In the genomic region with DNA sequence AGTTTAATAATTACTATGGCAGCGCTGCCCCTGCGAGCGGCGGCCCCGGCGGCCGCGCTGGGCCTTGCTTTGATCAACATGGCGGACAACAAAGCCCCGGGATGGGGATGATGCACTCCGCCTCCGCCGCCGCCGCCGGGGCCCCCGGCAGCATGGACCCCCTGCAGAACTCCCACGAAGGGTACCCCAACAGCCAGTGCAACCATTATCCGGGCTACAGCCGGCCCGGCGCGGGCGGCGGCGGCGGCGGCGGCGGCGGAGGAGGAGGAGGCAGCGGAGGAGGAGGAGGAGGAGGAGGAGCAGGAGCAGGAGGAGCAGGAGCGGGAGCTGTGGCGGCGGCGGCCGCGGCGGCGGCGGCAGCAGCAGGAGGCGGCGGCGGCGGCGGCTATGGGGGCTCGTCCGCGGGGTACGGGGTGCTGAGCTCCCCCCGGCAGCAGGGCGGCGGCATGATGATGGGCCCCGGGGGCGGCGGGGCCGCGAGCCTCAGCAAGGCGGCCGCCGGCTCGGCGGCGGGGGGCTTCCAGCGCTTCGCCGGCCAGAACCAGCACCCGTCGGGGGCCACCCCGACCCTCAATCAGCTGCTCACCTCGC, we compare ENCODE assay signal across 1 cellular context.
A peak's percentile ranks its signal among the peaks of the same experiment; 100 is the strongest.
TF ChIP-seq lines count a peak whose summit lies in the region.

No MANE protein-coding gene starts in this region.

TF ChIP-seq in GM12878, 131 proteins besides CTCF, POLR2A, EP300 and RAD21 (continued from another document):
- TF ChIP-seq POLR2AphosphoS5 (IDR thresholded peaks at IDR 0.05; ENCODE audit: low read length) (peak; percentile 35; the same call in 1 of the 2 replicates), DPF2 (IDR thresholded peaks at IDR 0.05) (peak; percentile 7; the same call in 1 of the 2 replicates), IKZF1 (conservative IDR thresholded peaks at IDR 0.05) (peak; percentile 9; the same call in 1 of the 2 replicates), ZNF24 (IDR thresholded peaks at IDR 0.05) (no peak), MTA2 (IDR thresholded peaks at IDR 0.05; ENCODE audit: low read depth) (no peak), RAD51 (IDR thresholded peaks at IDR 0.05) (no peak), YY1 (IDR thresholded peaks at IDR 0.05; ENCODE audit: low read depth, low read length) (peak; percentile 89), ZNF622 (IDR thresholded peaks at IDR 0.05) (no peak), CBX3 (IDR thresholded peaks at IDR 0.05; ENCODE audit: borderline replicate concordance, low read depth) (no peak), CEBPB (IDR thresholded peaks at IDR 0.05; ENCODE audit: borderline replicate concordance in 1 of 2, low read depth in 2 of 2, low read length in 2 of 2) (no peak), GATAD2B (conservative IDR thresholded peaks at IDR 0.05; ENCODE audit: low read depth) (0 out of 2 replicates have a peak, but pooled peaks have one; percentile 42), CHD1 (IDR thresholded peaks at IDR 0.05; ENCODE audit: low read depth, low read length) (no peak), MEF2A (IDR thresholded peaks at IDR 0.05; ENCODE audit: insufficient read depth, low read depth, low read length) (no peak), MTA3 (IDR thresholded peaks at IDR 0.05; ENCODE audit: borderline replicate concordance, low read length) (no peak), ATF7 (IDR thresholded peaks at IDR 0.05; ENCODE audit: low read depth) (no peak), SREBF1 (IDR thresholded peaks at IDR 0.05; ENCODE audit: low read length) (no peak), SMAD1 (IDR thresholded peaks at IDR 0.05; ENCODE audit: low read depth, partially characterized antibody) (no peak), NR2C1 (IDR thresholded peaks at IDR 0.05) (no peak), BCL11A (IDR thresholded peaks at IDR 0.05; ENCODE audit: low read depth, low read length) (no peak), NFXL1 (IDR thresholded peaks at IDR 0.05; ENCODE audit: borderline replicate concordance) (peak; percentile 99), EGR1 (IDR thresholded peaks at IDR 0.05; ENCODE audit: borderline replicate concordance in 1 of 2, low read depth in 2 of 2, low read length in 2 of 2) (peak in 1 of 2 experiments; percentile 7; a peak in 1 of 3 replicates), JUND (IDR thresholded peaks at IDR 0.05; ENCODE audit: low read depth, low read length) (no peak)
- TF ChIP-seq, protein P1, sequence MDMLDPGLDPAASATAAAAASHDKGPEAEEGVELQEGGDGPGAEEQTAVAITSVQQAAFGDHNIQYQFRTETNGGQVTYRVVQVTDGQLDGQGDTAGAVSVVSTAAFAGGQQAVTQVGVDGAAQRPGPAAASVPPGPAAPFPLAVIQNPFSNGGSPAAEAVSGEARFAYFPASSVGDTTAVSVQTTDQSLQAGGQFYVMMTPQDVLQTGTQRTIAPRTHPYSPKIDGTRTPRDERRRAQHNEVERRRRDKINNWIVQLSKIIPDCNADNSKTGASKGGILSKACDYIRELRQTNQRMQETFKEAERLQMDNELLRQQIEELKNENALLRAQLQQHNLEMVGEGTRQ (IDR thresholded peaks at IDR 0.05; ENCODE audit: borderline replicate concordance, low read depth, low read length): no peak
- TF ChIP-seq, protein P2, sequence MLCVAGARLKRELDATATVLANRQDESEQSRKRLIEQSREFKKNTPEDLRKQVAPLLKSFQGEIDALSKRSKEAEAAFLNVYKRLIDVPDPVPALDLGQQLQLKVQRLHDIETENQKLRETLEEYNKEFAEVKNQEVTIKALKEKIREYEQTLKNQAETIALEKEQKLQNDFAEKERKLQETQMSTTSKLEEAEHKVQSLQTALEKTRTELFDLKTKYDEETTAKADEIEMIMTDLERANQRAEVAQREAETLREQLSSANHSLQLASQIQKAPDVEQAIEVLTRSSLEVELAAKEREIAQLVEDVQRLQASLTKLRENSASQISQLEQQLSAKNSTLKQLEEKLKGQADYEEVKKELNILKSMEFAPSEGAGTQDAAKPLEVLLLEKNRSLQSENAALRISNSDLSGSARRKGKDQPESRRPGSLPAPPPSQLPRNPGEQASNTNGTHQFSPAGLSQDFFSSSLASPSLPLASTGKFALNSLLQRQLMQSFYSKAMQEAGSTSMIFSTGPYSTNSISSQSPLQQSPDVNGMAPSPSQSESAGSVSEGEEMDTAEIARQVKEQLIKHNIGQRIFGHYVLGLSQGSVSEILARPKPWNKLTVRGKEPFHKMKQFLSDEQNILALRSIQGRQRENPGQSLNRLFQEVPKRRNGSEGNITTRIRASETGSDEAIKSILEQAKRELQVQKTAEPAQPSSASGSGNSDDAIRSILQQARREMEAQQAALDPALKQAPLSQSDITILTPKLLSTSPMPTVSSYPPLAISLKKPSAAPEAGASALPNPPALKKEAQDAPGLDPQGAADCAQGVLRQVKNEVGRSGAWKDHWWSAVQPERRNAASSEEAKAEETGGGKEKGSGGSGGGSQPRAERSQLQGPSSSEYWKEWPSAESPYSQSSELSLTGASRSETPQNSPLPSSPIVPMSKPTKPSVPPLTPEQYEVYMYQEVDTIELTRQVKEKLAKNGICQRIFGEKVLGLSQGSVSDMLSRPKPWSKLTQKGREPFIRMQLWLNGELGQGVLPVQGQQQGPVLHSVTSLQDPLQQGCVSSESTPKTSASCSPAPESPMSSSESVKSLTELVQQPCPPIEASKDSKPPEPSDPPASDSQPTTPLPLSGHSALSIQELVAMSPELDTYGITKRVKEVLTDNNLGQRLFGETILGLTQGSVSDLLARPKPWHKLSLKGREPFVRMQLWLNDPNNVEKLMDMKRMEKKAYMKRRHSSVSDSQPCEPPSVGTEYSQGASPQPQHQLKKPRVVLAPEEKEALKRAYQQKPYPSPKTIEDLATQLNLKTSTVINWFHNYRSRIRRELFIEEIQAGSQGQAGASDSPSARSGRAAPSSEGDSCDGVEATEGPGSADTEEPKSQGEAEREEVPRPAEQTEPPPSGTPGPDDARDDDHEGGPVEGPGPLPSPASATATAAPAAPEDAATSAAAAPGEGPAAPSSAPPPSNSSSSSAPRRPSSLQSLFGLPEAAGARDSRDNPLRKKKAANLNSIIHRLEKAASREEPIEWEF (IDR thresholded peaks at IDR 0.05; ENCODE audit: insufficient replicate concordance, low read depth, low read length): no peak
- TF ChIP-seq, protein P3, sequence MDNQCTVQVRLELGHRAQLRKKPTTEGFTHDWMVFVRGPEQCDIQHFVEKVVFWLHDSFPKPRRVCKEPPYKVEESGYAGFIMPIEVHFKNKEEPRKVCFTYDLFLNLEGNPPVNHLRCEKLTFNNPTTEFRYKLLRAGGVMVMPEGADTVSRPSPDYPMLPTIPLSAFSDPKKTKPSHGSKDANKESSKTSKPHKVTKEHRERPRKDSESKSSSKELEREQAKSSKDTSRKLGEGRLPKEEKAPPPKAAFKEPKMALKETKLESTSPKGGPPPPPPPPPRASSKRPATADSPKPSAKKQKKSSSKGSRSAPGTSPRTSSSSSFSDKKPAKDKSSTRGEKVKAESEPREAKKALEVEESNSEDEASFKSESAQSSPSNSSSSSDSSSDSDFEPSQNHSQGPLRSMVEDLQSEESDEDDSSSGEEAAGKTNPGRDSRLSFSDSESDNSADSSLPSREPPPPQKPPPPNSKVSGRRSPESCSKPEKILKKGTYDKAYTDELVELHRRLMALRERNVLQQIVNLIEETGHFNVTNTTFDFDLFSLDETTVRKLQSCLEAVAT (IDR thresholded peaks at IDR 0.05): no peak
- TF ChIP-seq, protein P4, sequence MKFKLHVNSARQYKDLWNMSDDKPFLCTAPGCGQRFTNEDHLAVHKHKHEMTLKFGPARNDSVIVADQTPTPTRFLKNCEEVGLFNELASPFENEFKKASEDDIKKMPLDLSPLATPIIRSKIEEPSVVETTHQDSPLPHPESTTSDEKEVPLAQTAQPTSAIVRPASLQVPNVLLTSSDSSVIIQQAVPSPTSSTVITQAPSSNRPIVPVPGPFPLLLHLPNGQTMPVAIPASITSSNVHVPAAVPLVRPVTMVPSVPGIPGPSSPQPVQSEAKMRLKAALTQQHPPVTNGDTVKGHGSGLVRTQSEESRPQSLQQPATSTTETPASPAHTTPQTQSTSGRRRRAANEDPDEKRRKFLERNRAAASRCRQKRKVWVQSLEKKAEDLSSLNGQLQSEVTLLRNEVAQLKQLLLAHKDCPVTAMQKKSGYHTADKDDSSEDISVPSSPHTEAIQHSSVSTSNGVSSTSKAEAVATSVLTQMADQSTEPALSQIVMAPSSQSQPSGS (IDR thresholded peaks at IDR 0.05; ENCODE audit: low read length): no peak
- TF ChIP-seq, protein P5, sequence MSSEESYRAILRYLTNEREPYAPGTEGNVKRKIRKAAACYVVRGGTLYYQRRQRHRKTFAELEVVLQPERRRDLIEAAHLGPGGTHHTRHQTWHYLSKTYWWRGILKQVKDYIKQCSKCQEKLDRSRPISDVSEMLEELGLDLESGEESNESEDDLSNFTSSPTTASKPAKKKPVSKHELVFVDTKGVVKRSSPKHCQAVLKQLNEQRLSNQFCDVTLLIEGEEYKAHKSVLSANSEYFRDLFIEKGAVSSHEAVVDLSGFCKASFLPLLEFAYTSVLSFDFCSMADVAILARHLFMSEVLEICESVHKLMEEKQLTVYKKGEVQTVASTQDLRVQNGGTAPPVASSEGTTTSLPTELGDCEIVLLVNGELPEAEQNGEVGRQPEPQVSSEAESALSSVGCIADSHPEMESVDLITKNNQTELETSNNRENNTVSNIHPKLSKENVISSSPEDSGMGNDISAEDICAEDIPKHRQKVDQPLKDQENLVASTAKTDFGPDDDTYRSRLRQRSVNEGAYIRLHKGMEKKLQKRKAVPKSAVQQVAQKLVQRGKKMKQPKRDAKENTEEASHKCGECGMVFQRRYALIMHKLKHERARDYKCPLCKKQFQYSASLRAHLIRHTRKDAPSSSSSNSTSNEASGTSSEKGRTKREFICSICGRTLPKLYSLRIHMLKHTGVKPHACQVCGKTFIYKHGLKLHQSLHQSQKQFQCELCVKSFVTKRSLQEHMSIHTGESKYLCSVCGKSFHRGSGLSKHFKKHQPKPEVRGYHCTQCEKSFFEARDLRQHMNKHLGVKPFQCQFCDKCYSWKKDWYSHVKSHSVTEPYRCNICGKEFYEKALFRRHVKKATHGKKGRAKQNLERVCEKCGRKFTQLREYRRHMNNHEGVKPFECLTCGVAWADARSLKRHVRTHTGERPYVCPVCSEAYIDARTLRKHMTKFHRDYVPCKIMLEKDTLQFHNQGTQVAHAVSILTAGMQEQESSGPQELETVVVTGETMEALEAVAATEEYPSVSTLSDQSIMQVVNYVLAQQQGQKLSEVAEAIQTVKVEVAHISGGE (CRISPR knock-in tag; IDR thresholded peaks at IDR 0.05): no peak
- TF ChIP-seq, protein P6, sequence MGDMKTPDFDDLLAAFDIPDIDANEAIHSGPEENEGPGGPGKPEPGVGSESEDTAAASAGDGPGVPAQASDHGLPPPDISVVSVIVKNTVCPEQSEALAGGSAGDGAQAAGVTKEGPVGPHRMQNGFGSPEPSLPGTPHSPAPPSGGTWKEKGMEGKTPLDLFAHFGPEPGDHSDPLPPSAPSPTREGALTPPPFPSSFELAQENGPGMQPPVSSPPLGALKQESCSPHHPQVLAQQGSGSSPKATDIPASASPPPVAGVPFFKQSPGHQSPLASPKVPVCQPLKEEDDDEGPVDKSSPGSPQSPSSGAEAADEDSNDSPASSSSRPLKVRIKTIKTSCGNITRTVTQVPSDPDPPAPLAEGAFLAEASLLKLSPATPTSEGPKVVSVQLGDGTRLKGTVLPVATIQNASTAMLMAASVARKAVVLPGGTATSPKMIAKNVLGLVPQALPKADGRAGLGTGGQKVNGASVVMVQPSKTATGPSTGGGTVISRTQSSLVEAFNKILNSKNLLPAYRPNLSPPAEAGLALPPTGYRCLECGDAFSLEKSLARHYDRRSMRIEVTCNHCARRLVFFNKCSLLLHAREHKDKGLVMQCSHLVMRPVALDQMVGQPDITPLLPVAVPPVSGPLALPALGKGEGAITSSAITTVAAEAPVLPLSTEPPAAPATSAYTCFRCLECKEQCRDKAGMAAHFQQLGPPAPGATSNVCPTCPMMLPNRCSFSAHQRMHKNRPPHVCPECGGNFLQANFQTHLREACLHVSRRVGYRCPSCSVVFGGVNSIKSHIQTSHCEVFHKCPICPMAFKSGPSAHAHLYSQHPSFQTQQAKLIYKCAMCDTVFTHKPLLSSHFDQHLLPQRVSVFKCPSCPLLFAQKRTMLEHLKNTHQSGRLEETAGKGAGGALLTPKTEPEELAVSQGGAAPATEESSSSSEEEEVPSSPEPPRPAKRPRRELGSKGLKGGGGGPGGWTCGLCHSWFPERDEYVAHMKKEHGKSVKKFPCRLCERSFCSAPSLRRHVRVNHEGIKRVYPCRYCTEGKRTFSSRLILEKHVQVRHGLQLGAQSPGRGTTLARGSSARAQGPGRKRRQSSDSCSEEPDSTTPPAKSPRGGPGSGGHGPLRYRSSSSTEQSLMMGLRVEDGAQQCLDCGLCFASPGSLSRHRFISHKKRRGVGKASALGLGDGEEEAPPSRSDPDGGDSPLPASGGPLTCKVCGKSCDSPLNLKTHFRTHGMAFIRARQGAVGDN (IDR thresholded peaks at IDR 0.05): no peak
